In genomic region chr14:105039458-105040205, GRCh38 we compare ENCODE assay signal across 26 cellular contexts. TPM values are rescaled to one million over a fixed set of nuclear protein-coding genes. Genes with fewer than 3 reads are reported as not detected.
A peak's percentile ranks its signal among the peaks of the same experiment; 100 is the strongest.
DNase-seq lines count a peak whose midpoint lies in the region; ATAC-seq and TF ChIP-seq lines count a peak whose summit lies in the region.
"Had no signal": no experiment of that assay in that cellular context is flagged by ENCODE, and none has a peak within 500 bp of the region (broad histone marks: within the 10 kb centered on the region; RNA-seq: fewer than 3 reads in every experiment).

No MANE protein-coding gene starts in this region.

- TF ChIP-seq CTCF in Panc1 (IDR thresholded peaks at IDR 0.05) (no peak), hepatocyte (IDR thresholded peaks at IDR 0.05; ENCODE audit: poor library complexity) (no peak), smooth muscle cell (IDR thresholded peaks at IDR 0.05; ENCODE audit: borderline replicate concordance, insufficient read depth, poor library complexity, severe bottlenecking) (no peak), stomach (IDR thresholded peaks at IDR 0.05) (no peak)

- H3K4me3 ChIP-seq in Panc1 (ENCODE audit: low read depth in 2 of 2, low read length in 2 of 2) (no peak overlapping the region), hepatocyte (no peak overlapping the region), smooth muscle cell (no peak overlapping the region), stomach (no peak overlapping the region)
- H3K4me3 ChIP-seq: GM12878, heart right ventricle, SK-N-MC had no signal

- H3K9ac ChIP-seq in smooth muscle cell (ENCODE audit: low read depth) = no peak overlapping the region
- H3K9ac ChIP-seq: parathyroid adenoma had no signal

- 47% methylated on average over 14 of the region's 14 CpGs for WGBS in hepatocyte (ENCODE audit: low lambda C conversion rate, missing lambda C conversion rate)
- WGBS in smooth muscle cell (ENCODE audit: low lambda C conversion rate) = 37% methylated on average over 13 of the region's 14 CpGs
- WGBS in stomach, 5 donors = 68 to 81% (median 77%) methylated on average over 11 to 14 of the region's 14 CpGs

- no peak for TF ChIP-seq EP300 in stomach (IDR thresholded peaks at IDR 0.05)

- H2AFZ ChIP-seq in hepatocyte (peak overlapping the region; percentile 71), smooth muscle cell (ENCODE audit: low read depth) (no peak overlapping the region)
- H2AFZ ChIP-seq: parathyroid adenoma had no signal

- no peaks in the 10 kb centered on the region for H3K79me2 ChIP-seq in hepatocyte
- H3K79me2 ChIP-seq in smooth muscle cell (ENCODE audit: low read depth) = no peaks in the 10 kb centered on the region
- H3K79me2 ChIP-seq: parathyroid adenoma had no signal

- no peaks in the 10 kb centered on the region for H3F3A ChIP-seq in smooth muscle cell (ENCODE audit: low read depth)

- peak overlapping the region; percentile 53 for H3K4me2 ChIP-seq in hepatocyte
- H3K4me2 ChIP-seq in smooth muscle cell = peak overlapping the region; percentile 15

- POLR2A ChIA-PET in Panc1 (lab: Charles Lee) = no interaction called here

- peaks cover 5% of the 10 kb centered on the region; the same call in 1 of the 2 replicates for H3K4me1 ChIP-seq in Panc1 (ENCODE audit: control insufficient read depth, insufficient read depth, low read length)
- no peaks in the 10 kb centered on the region for H3K4me1 ChIP-seq in hepatocyte (ENCODE audit: insufficient read depth)
- H3K4me1 ChIP-seq in smooth muscle cell (ENCODE audit: low read depth) = peaks cover 4% of the 10 kb centered on the region
- no peaks in the 10 kb centered on the region for H3K4me1 ChIP-seq in stomach
- H3K4me1 ChIP-seq: parathyroid adenoma had no signal

- no peaks in the 10 kb centered on the region for H3K9me2 ChIP-seq in hepatocyte (replicated peaks; ENCODE audit: insufficient read depth)

- H3K27me3 ChIP-seq in Panc1 (ENCODE audit: control insufficient read depth, insufficient read depth, low read length) (no peaks in the 10 kb centered on the region), hepatocyte (no peaks in the 10 kb centered on the region), smooth muscle cell (ENCODE audit: low read depth) (peaks cover 5% of the 10 kb centered on the region), stomach (peaks cover 0 to 5% (median 0%) of the 10 kb centered on the region in 3 donors)

- ATAC-seq in Panc1 (no peak), HG03280 (IDR thresholded peaks at IDR 0.05; ENCODE audit: unreplicated experiment) (no peak)
- ATAC-seq: activated naive CD8-positive, alpha-beta T cell treated with anti-CD3 and anti-CD28 coated beads, Interleukin-2, amount 50 U/mL, for 24 hours; activated T-cell treated with anti-CD3 and anti-CD28 coated beads, Interleukin-2, amount 50 U/mL, for 72 hours; GM12878; stimulated activated naive CD8-positive, alpha-beta T cell treated with anti-CD3 and anti-CD28 coated beads, Interleukin-15, amount 100 ng/mL, for 72 hours had no signal

- intact Hi-C loops in Panc1 (cut with micrococcal nuclease; ENCODE audit: unreplicated experiment) = no loop called here
- intact Hi-C loops in stomach (cut with DNase I; ENCODE audit: low total_unique reads) = loop anchor here (5.0 to 10.0 kb wide), 2 partner anchors 62 to 145 kb away; partner anchors contain the start of gene AHNAK2

- CTCF ChIA-PET in Panc1 (lab: Charles Lee) = no interaction called here

- in situ Hi-C loops in Panc1 (cut with HindIII; ENCODE audit: low pct_unique_long_range_greater_than_20kb, low sequenced_read_pairs) = no loop called here

- DNase-seq in HK-2 (ENCODE audit: unreplicated experiment) (peak; percentile 27), Panc1 (ENCODE audit: low read depth, low spot score) (no peak), hepatocyte (ENCODE audit: low spot score) (no peak), smooth muscle cell (lab: John Stamatoyannopoulos, UW; ENCODE audit: unreplicated experiment) (no peak), stomach (no peak)
- no peak for DNase-seq in stimulated activated naive CD4-positive, alpha-beta T cell treated with Interleukin-2 at 50 U/mL for 16 hours (lab: John Stamatoyannopoulos, UW)
- DNase-seq: activated CD4-positive, alpha-beta memory T cell treated with anti-CD3 and anti-CD28 coated beads for 36 hours; activated CD4-positive, alpha-beta T cell treated with anti-CD3 and anti-CD28 coated beads for 1 hour; activated naive CD4-positive, alpha-beta T cell; activated naive CD8-positive, alpha-beta T cell treated with anti-CD3 and anti-CD28 coated beads, Interleukin-2, amount 50 U/mL, for 24 hours; activated T-cell treated with anti-CD3 and anti-CD28 coated beads, Interleukin-2, amount 50 U/mL, for 72 hours; CD8-positive, alpha-beta memory T cell; dermis blood vessel endothelial cell; EL; foreskin melanocyte; heart right ventricle; MV-4-11; NCI-H774; small intestine; stimulated activated CD4-positive, alpha-beta T cell treated with anti-CD3 and anti-CD28 coated beads, Interleukin-2, amount 100 ng/mL, for 24 hours; stimulated activated naive CD8-positive, alpha-beta T cell treated with anti-CD3 and anti-CD28 coated beads, Interleukin-15, amount 100 ng/mL, for 72 hours had no signal

- H3K9me3 ChIP-seq in Panc1 (ENCODE audit: control insufficient read depth, insufficient read depth, low read depth, low read length) = no peaks in the 10 kb centered on the region
- no peaks in the 10 kb centered on the region for H3K9me3 ChIP-seq in hepatocyte (ENCODE audit: low read depth)
- no peaks in the 10 kb centered on the region for H3K9me3 ChIP-seq in smooth muscle cell (replicated peaks; ENCODE audit: low read depth)
- H3K9me3 ChIP-seq in stomach = no peaks in the 10 kb centered on the region
- H3K9me3 ChIP-seq: heart right ventricle had no signal

- TF ChIP-seq POLR2A in stomach (IDR thresholded peaks at IDR 0.05) = no peak

- H4K20me1 ChIP-seq in hepatocyte (ENCODE audit: insufficient read depth, poor library complexity, severe bottlenecking) (no peaks in the 10 kb centered on the region), smooth muscle cell (ENCODE audit: low read depth) (no peaks in the 10 kb centered on the region)

- BruUV-seq in Panc1 (replicated peaks; lab: Mats Ljungman, UMichigan) = no TSS peak

- H3K27ac ChIP-seq in Panc1 (ENCODE audit: low read length) (peak overlapping the region; percentile 11; the same call in 1 of the 2 replicates), hepatocyte (peak overlapping the region; percentile 38), smooth muscle cell (ENCODE audit: low read depth) (no peak overlapping the region), stomach (no peak overlapping the region)
- H3K27ac ChIP-seq: heart right ventricle, parathyroid adenoma, SK-N-MC had no signal

- H3K36me3 ChIP-seq in Panc1 (ENCODE audit: control insufficient read depth, insufficient read depth, low read length) (no peaks in the 10 kb centered on the region), hepatocyte (replicated peaks; ENCODE audit: insufficient read depth, low read depth) (no peaks in the 10 kb centered on the region), smooth muscle cell (ENCODE audit: low read depth) (no peaks in the 10 kb centered on the region), stomach (no peaks in the 10 kb centered on the region)
- H3K36me3 ChIP-seq: heart right ventricle had no signal

RNA-seq across cellular contexts. Expression of gene CDCA4, which starts 18.7 kb away (rescaled TPM):
- total RNA-seq in Panc1 (2021; ENCODE audit: unreplicated experiment) (39.9 TPM), hepatocyte (13.6 and 15.7 TPM in 2 replicates), smooth muscle cell (15.1 and 16.4 TPM in 2 replicates), stomach (10 to 100 TPM in 2 of 5 donors, 1 to 10 TPM in 3; 2.9 to 12.3 (median 4.5) TPM)
- polyA plus RNA-seq in Panc1 (2012; ENCODE audit: insufficient read length) = 32.9 TPM
- polyA plus RNA-seq in hepatocyte (15.0 and 17.1 TPM in 2 replicates), smooth muscle cell (19.8 and 23.5 TPM in 2 replicates), stomach (1 to 10 TPM; 4.7 to 9.4 (median 8.0) TPM)

RNA-seq across cellular contexts. Expression of gene GPR132, which starts 25.6 kb away (rescaled TPM):
- total RNA-seq in Panc1 (2021; ENCODE audit: unreplicated experiment) = 0.08 TPM
- polyA plus RNA-seq in Panc1 (2012; ENCODE audit: insufficient read length) = 0.15 TPM
- 0.24 and 0.83 TPM in 2 replicates for total RNA-seq in hepatocyte
- polyA plus RNA-seq in hepatocyte = 0.23 and 0.41 TPM in 2 replicates
- 0.18 TPM in 1 of 2 replicates, not detected in the other for total RNA-seq in smooth muscle cell
- polyA plus RNA-seq in smooth muscle cell = 0.62 and 1.6 TPM in 2 replicates
- total RNA-seq in stomach = 10 to 100 TPM in 1 of 5 donors, 1 to 10 TPM in 3, under 1 TPM in 1; under 0.01 to 11.1 (median 1.7) TPM
- polyA plus RNA-seq in stomach = under 1 TPM; 0.38 to 0.81 (median 0.76) TPM
- polyA plus RNA-seq: neural cell had no signal

RNA-seq across cellular contexts. Expression of gene CLBA1, which starts 54.0 kb away (rescaled TPM):
- 13.8 TPM for total RNA-seq in Panc1 (2021; ENCODE audit: unreplicated experiment)
- 11.9 TPM for polyA plus RNA-seq in Panc1 (2012; ENCODE audit: insufficient read length)
- total RNA-seq in hepatocyte = 4.5 and 6.4 TPM in 2 replicates
- polyA plus RNA-seq in hepatocyte = 5.1 and 9.3 TPM in 2 replicates
- 5.0 and 7.4 TPM in 2 replicates for total RNA-seq in smooth muscle cell
- 8.1 and 8.7 TPM in 2 replicates for polyA plus RNA-seq in smooth muscle cell
- total RNA-seq in stomach = 1 to 10 TPM in 4 of 5 donors, not detected in 1; 3.5 to 8.7 (median 6.7) TPM
- polyA plus RNA-seq in stomach = 10 to 100 TPM in 1 of 3 donors, 1 to 10 TPM in 2; 3.7 to 13.9 (median 4.2) TPM

Comparison
In these comparisons a context has a peak if more than half of its experiments do, and no peak if none do; other contexts are left out.
1. H3K27ac ChIP-seq: peak in Panc1 (single experiment) and hepatocyte (single experiment); none in smooth muscle cell (single experiment) and stomach (0 of 5).